In genomic region chr12:62930546-62931425, GRCh38 we compare ENCODE assay signal across 1 cellular context.
TF ChIP-seq lines count a peak whose summit lies in the region.

No MANE protein-coding gene starts in this region.

TF ChIP-seq in GM23338, 12 proteins besides CTCF, POLR2A, EP300 and RAD21 (continued from another document):
- TF ChIP-seq, protein P1, sequence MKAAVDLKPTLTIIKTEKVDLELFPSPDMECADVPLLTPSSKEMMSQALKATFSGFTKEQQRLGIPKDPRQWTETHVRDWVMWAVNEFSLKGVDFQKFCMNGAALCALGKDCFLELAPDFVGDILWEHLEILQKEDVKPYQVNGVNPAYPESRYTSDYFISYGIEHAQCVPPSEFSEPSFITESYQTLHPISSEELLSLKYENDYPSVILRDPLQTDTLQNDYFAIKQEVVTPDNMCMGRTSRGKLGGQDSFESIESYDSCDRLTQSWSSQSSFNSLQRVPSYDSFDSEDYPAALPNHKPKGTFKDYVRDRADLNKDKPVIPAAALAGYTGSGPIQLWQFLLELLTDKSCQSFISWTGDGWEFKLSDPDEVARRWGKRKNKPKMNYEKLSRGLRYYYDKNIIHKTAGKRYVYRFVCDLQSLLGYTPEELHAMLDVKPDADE (IDR thresholded peaks at IDR 0.05) = no peak
- TF ChIP-seq ZNF331 (CRISPR knock-in tag; IDR thresholded peaks at IDR 0.05; ENCODE audit: low read depth) (no peak), EZH2 (IDR thresholded peaks at IDR 0.05; ENCODE audit: low read depth, unreplicated experiment) (no peak), EZH2phosphoT487 (IDR thresholded peaks at IDR 0.05; ENCODE audit: unreplicated experiment) (no peak), POLR2AphosphoS5 (IDR thresholded peaks at IDR 0.05; ENCODE audit: low read depth) (no peak), STAT1 (IDR thresholded peaks at IDR 0.05; ENCODE audit: unreplicated experiment) (no peak), ZNF114 (CRISPR knock-in tag; IDR thresholded peaks at IDR 0.05) (no peak)
- TF ChIP-seq, protein P2, sequence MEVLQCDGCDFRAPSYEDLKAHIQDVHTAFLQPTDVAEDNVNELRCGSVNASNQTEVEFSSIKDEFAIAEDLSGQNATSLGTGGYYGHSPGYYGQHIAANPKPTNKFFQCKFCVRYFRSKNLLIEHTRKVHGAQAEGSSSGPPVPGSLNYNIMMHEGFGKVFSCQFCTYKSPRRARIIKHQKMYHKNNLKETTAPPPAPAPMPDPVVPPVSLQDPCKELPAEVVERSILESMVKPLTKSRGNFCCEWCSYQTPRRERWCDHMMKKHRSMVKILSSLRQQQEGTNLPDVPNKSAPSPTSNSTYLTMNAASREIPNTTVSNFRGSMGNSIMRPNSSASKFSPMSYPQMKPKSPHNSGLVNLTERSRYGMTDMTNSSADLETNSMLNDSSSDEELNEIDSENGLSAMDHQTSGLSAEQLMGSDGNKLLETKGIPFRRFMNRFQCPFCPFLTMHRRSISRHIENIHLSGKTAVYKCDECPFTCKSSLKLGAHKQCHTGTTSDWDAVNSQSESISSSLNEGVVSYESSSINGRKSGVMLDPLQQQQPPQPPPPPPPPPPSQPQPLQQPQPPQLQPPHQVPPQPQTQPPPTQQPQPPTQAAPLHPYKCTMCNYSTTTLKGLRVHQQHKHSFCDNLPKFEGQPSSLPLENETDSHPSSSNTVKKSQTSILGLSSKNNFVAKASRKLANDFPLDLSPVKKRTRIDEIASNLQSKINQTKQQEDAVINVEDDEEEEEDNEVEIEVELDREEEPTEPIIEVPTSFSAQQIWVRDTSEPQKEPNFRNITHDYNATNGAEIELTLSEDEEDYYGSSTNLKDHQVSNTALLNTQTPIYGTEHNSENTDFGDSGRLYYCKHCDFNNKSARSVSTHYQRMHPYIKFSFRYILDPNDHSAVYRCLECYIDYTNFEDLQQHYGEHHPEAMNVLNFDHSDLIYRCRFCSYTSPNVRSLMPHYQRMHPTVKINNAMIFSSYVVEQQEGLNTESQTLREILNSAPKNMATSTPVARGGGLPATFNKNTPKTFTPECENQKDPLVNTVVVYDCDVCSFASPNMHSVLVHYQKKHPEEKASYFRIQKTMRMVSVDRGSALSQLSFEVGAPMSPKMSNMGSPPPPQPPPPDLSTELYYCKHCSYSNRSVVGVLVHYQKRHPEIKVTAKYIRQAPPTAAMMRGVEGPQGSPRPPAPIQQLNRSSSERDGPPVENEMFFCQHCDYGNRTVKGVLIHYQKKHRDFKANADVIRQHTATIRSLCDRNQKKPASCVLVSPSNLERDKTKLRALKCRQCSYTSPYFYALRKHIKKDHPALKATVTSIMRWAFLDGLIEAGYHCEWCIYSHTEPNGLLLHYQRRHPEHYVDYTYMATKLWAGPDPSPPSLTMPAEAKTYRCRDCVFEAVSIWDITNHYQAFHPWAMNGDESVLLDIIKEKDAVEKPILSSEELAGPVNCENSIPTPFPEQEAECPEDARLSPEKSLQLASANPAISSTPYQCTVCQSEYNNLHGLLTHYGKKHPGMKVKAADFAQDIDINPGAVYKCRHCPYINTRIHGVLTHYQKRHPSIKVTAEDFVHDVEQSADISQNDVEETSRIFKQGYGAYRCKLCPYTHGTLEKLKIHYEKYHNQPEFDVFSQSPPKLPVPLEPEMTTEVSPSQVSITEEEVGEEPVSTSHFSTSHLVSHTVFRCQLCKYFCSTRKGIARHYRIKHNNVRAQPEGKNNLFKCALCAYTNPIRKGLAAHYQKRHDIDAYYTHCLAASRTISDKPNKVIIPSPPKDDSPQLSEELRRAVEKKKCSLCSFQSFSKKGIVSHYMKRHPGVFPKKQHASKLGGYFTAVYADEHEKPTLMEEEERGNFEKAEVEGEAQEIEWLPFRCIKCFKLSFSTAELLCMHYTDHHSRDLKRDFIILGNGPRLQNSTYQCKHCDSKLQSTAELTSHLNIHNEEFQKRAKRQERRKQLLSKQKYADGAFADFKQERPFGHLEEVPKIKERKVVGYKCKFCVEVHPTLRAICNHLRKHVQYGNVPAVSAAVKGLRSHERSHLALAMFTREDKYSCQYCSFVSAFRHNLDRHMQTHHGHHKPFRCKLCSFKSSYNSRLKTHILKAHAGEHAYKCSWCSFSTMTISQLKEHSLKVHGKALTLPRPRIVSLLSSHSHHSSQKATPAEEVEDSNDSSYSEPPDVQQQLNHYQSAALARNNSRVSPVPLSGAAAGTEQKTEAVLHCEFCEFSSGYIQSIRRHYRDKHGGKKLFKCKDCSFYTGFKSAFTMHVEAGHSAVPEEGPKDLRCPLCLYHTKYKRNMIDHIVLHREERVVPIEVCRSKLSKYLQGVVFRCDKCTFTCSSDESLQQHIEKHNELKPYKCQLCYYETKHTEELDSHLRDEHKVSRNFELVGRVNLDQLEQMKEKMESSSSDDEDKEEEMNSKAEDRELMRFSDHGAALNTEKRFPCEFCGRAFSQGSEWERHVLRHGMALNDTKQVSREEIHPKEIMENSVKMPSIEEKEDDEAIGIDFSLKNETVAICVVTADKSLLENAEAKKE (CRISPR knock-in tag; IDR thresholded peaks at IDR 0.05) = no peak
TF ChIP-seq in GM23338: peak in this region for 0.
